12 cellular contexts compared by ENCODE assay signal in genomic region chr4:30757357-30757756, GRCh38.
A peak's percentile ranks its signal among the peaks of the same experiment; 100 is the strongest.
DNase-seq lines count a peak whose midpoint lies in the region; ATAC-seq and TF ChIP-seq lines count a peak whose summit lies in the region.
"Had no signal": no experiment of that assay in that cellular context is flagged by ENCODE, and none has a peak within 500 bp of the region (broad histone marks: within the 10 kb centered on the region; RNA-seq: fewer than 3 reads in every experiment).

No MANE protein-coding gene starts in this region.

- H3K4me3 ChIP-seq in AG10803 (ENCODE audit: low read length) (no peak overlapping the region), brain microvascular endothelial cell (ENCODE audit: low read depth, low read length) (no peak overlapping the region)
- H3K4me3 ChIP-seq: GM12878 had no signal

- H3K27ac ChIP-seq in brain microvascular endothelial cell, result peak overlapping the region; percentile 55

- DNase-seq in AG10803 (ENCODE audit: low read depth), result peak; percentile 23
- peak; percentile 4 to 9 for DNase-seq in Kasumi-1 (lab: John Stamatoyannopoulos, UW)
- peak; percentile 72 for DNase-seq in brain microvascular endothelial cell
- peak; percentile 64 for DNase-seq in left kidney (ENCODE audit: low read depth, low spot score)
- no peak for DNase-seq in C1 segment of cervical spinal cord (lab: John Stamatoyannopoulos, UW)
- no peak for DNase-seq in NCI-H1105 (lab: John Stamatoyannopoulos, UW)
- no peak for DNase-seq in NOMO-1 treated with dmso at 0.1 percent for 144 hours (lab: John Stamatoyannopoulos, UW; ENCODE audit: unreplicated experiment)
- DNase-seq: CD8-positive, alpha-beta T cell; left ventricle myocardium superior; NCI-H1436 had no signal

- ATAC-seq in GM18517 (IDR thresholded peaks at IDR 0.05; ENCODE audit: unreplicated experiment), result no peak
- ATAC-seq: CD8-positive, alpha-beta T cell; GM12878; left ventricle myocardium superior had no signal

- TF ChIP-seq CTCF in AG10803 (conservative IDR thresholded peaks at IDR 0.05; ENCODE audit: low read length) (no peak), brain microvascular endothelial cell (IDR thresholded peaks at IDR 0.05; ENCODE audit: low read depth, low read length, missing control alignments) (no peak)

- H3K27me3 ChIP-seq in brain microvascular endothelial cell (replicated peaks), result no peaks in the 10 kb centered on the region

- no peaks in the 10 kb centered on the region for H3K36me3 ChIP-seq in brain microvascular endothelial cell (replicated peaks)

- in situ Hi-C loops in brain microvascular endothelial cell (cut with HindIII; ENCODE audit: low pct_ligation_motif_present, low sequenced_read_pairs), result no loop called here

Comparison
In these comparisons a context has a peak if more than half of its experiments do, and no peak if none do; other contexts are left out.
1. DNase-seq: peak in AG10803 (single experiment), Kasumi-1 (2 of 2), brain microvascular endothelial cell (single experiment) and left kidney (single experiment); none in C1 segment of cervical spinal cord (0 of 14), NCI-H1105 (single experiment) and NOMO-1 treated with dmso at 0.1 percent for 144 hours (single experiment).